ENCODE assay signal across 28 cellular contexts in the genomic region with DNA sequence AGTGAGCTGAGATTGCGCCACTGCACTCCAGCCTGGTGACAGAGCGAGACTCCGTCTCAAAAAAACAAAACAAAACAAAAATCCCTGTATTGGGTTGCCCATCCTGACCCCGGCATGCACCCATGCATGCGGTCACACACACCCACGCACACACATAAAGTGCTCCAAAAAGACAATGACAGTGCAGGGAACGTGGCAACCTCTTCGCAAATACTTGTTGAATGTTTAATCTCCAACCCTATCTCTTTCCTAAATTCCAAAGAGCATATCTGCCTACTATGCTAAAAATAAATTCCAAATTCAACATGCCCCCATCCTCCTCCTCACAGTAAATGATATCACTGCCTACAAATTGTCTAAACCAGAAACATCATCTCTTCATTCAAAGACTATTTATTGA.
"Had no signal": no experiment of that assay in that cellular context is flagged by ENCODE, and none has a peak within 500 bp of the region (broad histone marks: within the 10 kb centered on the region; RNA-seq: fewer than 3 reads in every experiment).

No MANE protein-coding gene starts in this region.

- H3K4me1 ChIP-seq: colonic mucosa, foreskin keratinocyte, neural progenitor cell, pancreas, prostate gland, transverse colon had no signal

- H3K9me3 ChIP-seq: colonic mucosa, mucosa of descending colon, pancreas, prostate gland, right lobe of liver, spleen, stomach, thoracic aorta, transverse colon had no signal

- H3K27me3 ChIP-seq: colonic mucosa, foreskin keratinocyte, neural progenitor cell, pancreas, right lobe of liver, spleen, stomach, transverse colon had no signal

- H3K27ac ChIP-seq: colonic mucosa, foreskin keratinocyte, neural progenitor cell, pancreas, prostate gland, right lobe of liver, stomach, thoracic aorta, transverse colon had no signal

- H3K4me2 ChIP-seq: neural progenitor cell had no signal

- DNase-seq: colonic mucosa; effector CD4-positive, alpha-beta T cell; endodermal cell; erythroblast; foreskin keratinocyte; hypothalamus; kidney glomerular epithelial cell; mammary epithelial cell; mucosa of descending colon; natural killer cell; occipital lobe; pancreas; retina; right lobe of liver; spleen; stimulated activated CD4-positive, alpha-beta T cell treated with anti-CD3 and anti-CD28 coated beads, Interleukin-15, amount 100 ng/mL, for 24 hours; stimulated activated CD4-positive, alpha-beta T cell treated with anti-CD3 and anti-CD28 coated beads, Interleukin-1b, Interleukin-23, amount 100 ng/mL, for 48 hours; stimulated activated CD4-positive, alpha-beta T cell treated with anti-CD3 and anti-CD28 coated beads, Interleukin-4, amount 100 ng/mL, for 24 hours; stimulated activated naive CD4-positive, alpha-beta T cell; stomach; substantia nigra; transverse colon had no signal

- ATAC-seq: foreskin keratinocyte, left lobe of liver, mucosa of descending colon, natural killer cell, pancreas had no signal

- H3K36me3 ChIP-seq: colonic mucosa, neural progenitor cell, pancreas, prostate gland, right lobe of liver, stomach, thoracic aorta, transverse colon had no signal

- H2AFZ ChIP-seq: neural progenitor cell had no signal

- H3K4me3 Mint-ChIP-seq: endodermal cell, natural killer cell, neural progenitor cell had no signal

- H3K4me1 Mint-ChIP-seq: natural killer cell had no signal

- H3K27ac Mint-ChIP-seq: endodermal cell, natural killer cell, neural progenitor cell had no signal

- H3K9me3 Mint-ChIP-seq: endodermal cell, natural killer cell, neural progenitor cell had no signal

- FAIRE-seq: endothelial cell of umbilical vein, islet of Langerhans, pancreas had no signal

- H3K9ac ChIP-seq: neural progenitor cell had no signal

- H3K4me3 ChIP-seq: colonic mucosa, mucosa of descending colon, neural progenitor cell, pancreas, prostate gland, right lobe of liver, spleen, stomach, thoracic aorta, transverse colon had no signal
